Comparison of ENCODE assay signal across 8 cellular contexts in the genomic region with DNA sequence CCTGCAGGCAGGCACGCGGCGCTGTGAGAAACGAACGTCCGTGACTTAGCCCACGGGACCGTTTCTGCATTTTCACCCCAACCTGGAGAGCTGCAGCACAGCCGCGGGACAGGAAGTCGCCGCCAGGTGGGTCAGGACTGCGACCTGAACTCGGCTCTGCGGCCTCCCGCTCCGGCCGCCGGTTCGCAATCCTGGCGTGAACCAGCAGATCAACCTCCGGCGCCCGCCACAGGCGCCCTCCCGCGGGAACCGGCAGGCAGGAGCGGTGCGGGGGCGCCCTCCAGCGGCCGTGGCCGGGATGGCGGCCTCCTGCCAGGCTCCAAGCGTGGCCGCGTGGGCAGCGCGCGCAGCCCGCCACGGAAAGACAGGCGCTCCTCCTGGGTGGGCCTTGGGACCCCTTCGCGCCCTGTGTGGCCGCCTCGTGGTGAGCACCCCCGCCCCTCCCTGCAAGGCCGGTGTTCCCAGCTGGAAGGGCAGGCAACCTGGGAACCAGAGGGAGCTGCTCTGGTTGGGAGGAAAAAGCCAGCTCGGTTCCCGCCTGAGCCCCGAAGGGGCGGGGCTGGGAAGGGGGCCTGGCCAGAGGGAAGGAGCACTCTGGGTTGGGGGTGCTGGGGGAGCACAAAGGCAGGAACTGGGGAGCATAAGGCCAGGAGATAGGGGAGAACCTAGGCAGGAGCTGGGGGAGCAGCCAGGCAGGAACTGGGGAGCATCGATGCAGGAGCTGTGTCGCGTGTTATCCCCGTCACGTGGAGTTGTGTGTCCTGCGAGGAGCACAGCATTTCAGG. TPM values are rescaled to one million over a fixed set of nuclear protein-coding genes. Genes with fewer than 3 reads are reported as not detected.
DNase-seq lines count a peak whose midpoint lies in the region; ATAC-seq and TF ChIP-seq lines count a peak whose summit lies in the region.

No MANE protein-coding gene starts in this region.

- ATAC-seq in HG03342 (IDR thresholded peaks at IDR 0.05; ENCODE audit: unreplicated experiment), result peak; percentile 59

- peaks cover 26% of the 10 kb centered on the region for H3K27me3 Mint-ChIP-seq in activated CD4-positive, alpha-beta T cell treated with anti-CD3 and anti-CD28 coated beads, Interleukin-2, amount 10 ng/mL, durations not matched to agents 7 days and 5 days

- POLR2A ChIA-PET in activated CD4-positive, alpha-beta T cell treated with anti-CD3 and anti-CD28 coated beads, Interleukin-2, amount 10 ng/mL, durations not matched to agents 7 days and 5 days (lab: Charles Lee), result interaction anchor here (0.6 to 1.0 kb wide), 2 partner anchors 28 to 199 kb away, joined by 3 read pairs; a partner anchor contains a TSS

- H3K36me3 Mint-ChIP-seq in activated CD4-positive, alpha-beta T cell treated with anti-CD3 and anti-CD28 coated beads, Interleukin-2, amount 10 ng/mL, durations not matched to agents 7 days and 5 days (ENCODE audit: low read depth), result no peaks in the 10 kb centered on the region

- H3K27me3 ChIP-seq in liver (ENCODE audit: control insufficient read depth in 4 of 4, insufficient read depth in 4 of 4, low read length in 3 of 4), result no peaks in the 10 kb centered on the region

- peak overlapping the region in 1 of 3 donors; percentile 40 for H3K4me3 ChIP-seq in liver (ENCODE audit: low read depth in 1 of 3, low read length in 3 of 3)

- H3K9ac ChIP-seq in liver (ENCODE audit: low read depth in 1 of 2, low read length in 2 of 2), result peak overlapping the region in 1 of 2 donors; percentile 32

- H3K4me1 Mint-ChIP-seq in activated CD4-positive, alpha-beta T cell treated with anti-CD3 and anti-CD28 coated beads, Interleukin-2, amount 10 ng/mL, durations not matched to agents 7 days and 5 days, result peaks cover 19% of the 10 kb centered on the region

- CTCF ChIA-PET in activated CD4-positive, alpha-beta T cell treated with anti-CD3 and anti-CD28 coated beads, Interleukin-2, amount 10 ng/mL, durations not matched to agents 7 days and 5 days (lab: Charles Lee), result interaction anchor here (0.5 to 2.6 kb wide), 31 partner anchors 9 to 500 kb away, joined by 3 to 11 read pairs (median 3); a partner anchor contains a TSS

- H3K27ac ChIP-seq in liver (ENCODE audit: low read depth in 1 of 2, low read length in 2 of 2), result no peak overlapping the region

- H3K9me3 ChIP-seq in liver (ENCODE audit: control insufficient read depth in 4 of 4, low read length in 3 of 4), result no peaks in the 10 kb centered on the region

- no peaks in the 10 kb centered on the region for H3K9me3 Mint-ChIP-seq in activated CD4-positive, alpha-beta T cell treated with anti-CD3 and anti-CD28 coated beads, Interleukin-2, amount 10 ng/mL, durations not matched to agents 7 days and 5 days

- H3K4me1 ChIP-seq in liver (ENCODE audit: control insufficient read depth in 4 of 4, insufficient read depth in 4 of 4, low read length in 3 of 4), result peaks cover 5 to 22% (median 15%) of the 10 kb centered on the region in 4 donors

- H3K27ac Mint-ChIP-seq in activated CD4-positive, alpha-beta T cell treated with anti-CD3 and anti-CD28 coated beads, Interleukin-2, amount 10 ng/mL, durations not matched to agents 7 days and 5 days, result no peak overlapping the region

- peak; percentile 74 for DNase-seq in SIG-M5 treated with dmso at 0.1 percent for 504 hours (lab: John Stamatoyannopoulos, UW; ENCODE audit: unreplicated experiment)
- DNase-seq in SIG-M5 (lab: John Stamatoyannopoulos, UW), result no peak
- DNase-seq in NCI-H510A (lab: John Stamatoyannopoulos, UW), result peak; percentile 65
- DNase-seq in activated CD4-positive, alpha-beta T cell treated with anti-CD3 and anti-CD28 coated beads, Interleukin-2, amount 10 ng/mL, durations not matched to agents 7 days and 5 days, result peak; percentile 88
- DNase-seq in dermis blood vessel endothelial cell, result peak; percentile 88
- DNase-seq in stimulated activated CD4-positive, alpha-beta T cell treated with anti-CD3 and anti-CD28 coated beads, Interleukin-2, amount 100 ng/mL, for 48 hours, result peak; percentile 88 to 93

- H3K4me3 Mint-ChIP-seq in activated CD4-positive, alpha-beta T cell treated with anti-CD3 and anti-CD28 coated beads, Interleukin-2, amount 10 ng/mL, durations not matched to agents 7 days and 5 days, result peak overlapping the region; percentile 13

- WGBS in liver, result 7% methylated on average over 60 of the region's 60 CpGs

- peak; percentile 97 for TF ChIP-seq CTCF in liver (IDR thresholded peaks at IDR 0.05; ENCODE audit: low read depth, low read length, missing input control)

- TF ChIP-seq RAD21 in liver (IDR thresholded peaks at IDR 0.05), result peak; percentile 81 to 86

- H3K36me3 ChIP-seq in liver (ENCODE audit: control insufficient read depth in 4 of 4, insufficient read depth in 3 of 4, low read depth in 1 of 4, low read length in 3 of 4), result no peaks in the 10 kb centered on the region

TF ChIP-seq in liver, 16 proteins besides CTCF, POLR2A, EP300 and RAD21:
- no peak for TF ChIP-seq HNF4A (conservative IDR thresholded peaks at IDR 0.05)
- peak in 1 of 2 donors; percentile 33 for TF ChIP-seq RXRA (IDR thresholded peaks at IDR 0.05)

RNA-seq across cellular contexts. Expression of a gene that starts 28.2 kb away (rescaled TPM):
- 1,000 to 10,000 TPM; 4,611 to 5,328 TPM for total RNA-seq in activated CD4-positive, alpha-beta T cell treated with anti-CD3 and anti-CD28 coated beads, Interleukin-2, amount 10 ng/mL, durations not matched to agents 7 days and 5 days
- total RNA-seq in dermis blood vessel endothelial cell, result 6,291 and 7,288 TPM in 2 replicates
- total RNA-seq in liver, result 1,000 to 10,000 TPM; 1,434 to 1,699 TPM
- 1,000 to 10,000 TPM in 1 of 2 donors, 100 to 1,000 TPM in 1; 347 to 1,129 TPM for polyA plus RNA-seq in liver

RNA-seq across cellular contexts. Expression of a gene that starts 43.8 kb away (rescaled TPM):
- under 1 TPM; 0.22 to 0.33 TPM for total RNA-seq in activated CD4-positive, alpha-beta T cell treated with anti-CD3 and anti-CD28 coated beads, Interleukin-2, amount 10 ng/mL, durations not matched to agents 7 days and 5 days
- 0.42 and 1.0 TPM in 2 replicates for total RNA-seq in dermis blood vessel endothelial cell
- under 1 TPM; 0.09 to 0.42 TPM for total RNA-seq in liver
- polyA plus RNA-seq in liver, result not detected
